Comparison of ENCODE assay signal across 28 cellular contexts in genomic region chr9:136681029-136681428, GRCh38. TPM values are rescaled to one million over a fixed set of nuclear protein-coding genes. Genes with fewer than 3 reads are reported as not detected.
"Had no signal": no experiment of that assay in that cellular context is flagged by ENCODE, and none has a peak within 500 bp of the region (broad histone marks: within the 10 kb centered on the region; RNA-seq: fewer than 3 reads in every experiment).

No MANE protein-coding gene starts in this region.

- ATAC-seq: activated T-cell treated with anti-CD3 and anti-CD28 coated beads, Interleukin-2, amount 50 U/mL, for 72 hours; effector memory CD8-positive, alpha-beta T cell; gastroesophageal sphincter; heart right ventricle; WTC11 had no signal

- H3K27ac Mint-ChIP-seq: activated CD4-positive, alpha-beta memory T cell treated with anti-CD3 and anti-CD28 coated beads, Interleukin-2, amount 10 ng/mL, durations not matched to agents 7 days and 5 days; activated CD4-positive, alpha-beta T cell treated with anti-CD3 and anti-CD28 coated beads, Interleukin-2, amount 10 ng/mL, durations not matched to agents 7 days and 5 days; activated naive CD8-positive, alpha-beta T cell; activated T-cell treated with anti-CD3 and anti-CD28 coated beads, Interleukin-2, amount 50 U/mL, for 24 hours; activated T-cell treated with anti-CD3 and anti-CD28 coated beads, Interleukin-2, amount 50 U/mL, for 72 hours; WTC11 had no signal

- H3K27ac ChIP-seq: brain microvascular endothelial cell, epithelial cell of prostate, esophagus squamous epithelium, gastroesophageal sphincter had no signal

- H3K27me3 Mint-ChIP-seq: activated CD4-positive, alpha-beta memory T cell treated with anti-CD3 and anti-CD28 coated beads, Interleukin-2, amount 10 ng/mL, durations not matched to agents 7 days and 5 days; activated CD4-positive, alpha-beta T cell treated with anti-CD3 and anti-CD28 coated beads, Interleukin-2, amount 10 ng/mL, durations not matched to agents 7 days and 5 days; activated naive CD8-positive, alpha-beta T cell; activated T-cell treated with anti-CD3 and anti-CD28 coated beads, Interleukin-2, amount 50 U/mL, for 24 hours; effector memory CD8-positive, alpha-beta T cell had no signal

- H3K27me3 ChIP-seq: brain microvascular endothelial cell, esophagus squamous epithelium, gastroesophageal sphincter, heart right ventricle had no signal

- H3K4me3 Mint-ChIP-seq: activated CD4-positive, alpha-beta memory T cell treated with anti-CD3 and anti-CD28 coated beads, Interleukin-2, amount 10 ng/mL, durations not matched to agents 7 days and 5 days; activated CD4-positive, alpha-beta T cell treated with anti-CD3 and anti-CD28 coated beads, Interleukin-2, amount 10 ng/mL, durations not matched to agents 7 days and 5 days; activated naive CD8-positive, alpha-beta T cell; activated T-cell treated with anti-CD3 and anti-CD28 coated beads, Interleukin-2, amount 50 U/mL, for 24 hours; activated T-cell treated with anti-CD3 and anti-CD28 coated beads, Interleukin-2, amount 50 U/mL, for 72 hours; effector memory CD8-positive, alpha-beta T cell; WTC11 had no signal

- H3K36me3 Mint-ChIP-seq: activated naive CD8-positive, alpha-beta T cell; WTC11 had no signal

- H3K36me3 ChIP-seq: brain microvascular endothelial cell had no signal

- DNase-seq: activated CD4-positive, alpha-beta memory T cell treated with anti-CD3 and anti-CD28 coated beads, Interleukin-2, amount 10 ng/mL, durations not matched to agents 7 days and 5 days; activated CD4-positive, alpha-beta T cell treated with anti-CD3 and anti-CD28 coated beads for 1 hour; activated CD4-positive, alpha-beta T cell treated with anti-CD3 and anti-CD28 coated beads for 4 hours; activated CD4-positive, alpha-beta T cell treated with anti-CD3 and anti-CD28 coated beads, Interleukin-2, amount 10 ng/mL, durations not matched to agents 7 days and 5 days; activated CD4-positive, alpha-beta T cell treated with anti-CD3 and anti-CD28 coated beads, Interleukin-2, amount 50 U/mL, for 4 hours; activated CD8-positive, alpha-beta memory T cell treated with anti-CD3 and anti-CD28 coated beads, Interleukin-2, amount 50 U/mL, for 48 hours; activated gamma-delta T cell; activated naive CD4-positive, alpha-beta T cell treated with anti-CD3 and anti-CD28 coated beads, Interleukin-2, amount 50 U/mL, for 16 hours; activated naive CD4-positive, alpha-beta T cell treated with Interleukin-2 at 50 U/mL for 16 hours; activated T-cell treated with anti-CD3 and anti-CD28 coated beads for 4 hours; activated T-cell treated with anti-CD3 and anti-CD28 coated beads, Interleukin-2, amount 50 U/mL, for 24 hours; activated T-cell treated with anti-CD3 and anti-CD28 coated beads, Interleukin-2, amount 50 U/mL, for 72 hours; amniotic stem cell; anterior cingulate cortex; brain microvascular endothelial cell; caudate nucleus; cortex of kidney; dermis blood vessel endothelial cell; effector CD4-positive, alpha-beta T cell; effector memory CD8-positive, alpha-beta T cell; esophagus squamous epithelium; foreskin melanocyte; heart right ventricle; T-helper 2 cell had no signal

- H3K4me3 ChIP-seq: esophagus squamous epithelium, gastroesophageal sphincter, heart right ventricle had no signal

- H3K9me3 ChIP-seq: esophagus squamous epithelium, gastroesophageal sphincter, heart right ventricle had no signal

- H3K9me3 Mint-ChIP-seq: activated CD4-positive, alpha-beta memory T cell treated with anti-CD3 and anti-CD28 coated beads, Interleukin-2, amount 10 ng/mL, durations not matched to agents 7 days and 5 days; activated CD4-positive, alpha-beta T cell treated with anti-CD3 and anti-CD28 coated beads, Interleukin-2, amount 10 ng/mL, durations not matched to agents 7 days and 5 days; activated T-cell treated with anti-CD3 and anti-CD28 coated beads, Interleukin-2, amount 50 U/mL, for 24 hours; activated T-cell treated with anti-CD3 and anti-CD28 coated beads, Interleukin-2, amount 50 U/mL, for 72 hours; effector memory CD8-positive, alpha-beta T cell; WTC11 had no signal

RNA-seq across cellular contexts. Expression of gene DIPK1B, which starts 31.3 kb away (rescaled TPM):
- total RNA-seq: activated CD4-positive, alpha-beta T cell treated with anti-CD3 and anti-CD28 coated beads, Interleukin-2, amount 10 ng/mL, durations not matched to agents 7 days and 5 days had no signal
